Comparison of ENCODE assay signal across 8 cellular contexts in the genomic region with DNA sequence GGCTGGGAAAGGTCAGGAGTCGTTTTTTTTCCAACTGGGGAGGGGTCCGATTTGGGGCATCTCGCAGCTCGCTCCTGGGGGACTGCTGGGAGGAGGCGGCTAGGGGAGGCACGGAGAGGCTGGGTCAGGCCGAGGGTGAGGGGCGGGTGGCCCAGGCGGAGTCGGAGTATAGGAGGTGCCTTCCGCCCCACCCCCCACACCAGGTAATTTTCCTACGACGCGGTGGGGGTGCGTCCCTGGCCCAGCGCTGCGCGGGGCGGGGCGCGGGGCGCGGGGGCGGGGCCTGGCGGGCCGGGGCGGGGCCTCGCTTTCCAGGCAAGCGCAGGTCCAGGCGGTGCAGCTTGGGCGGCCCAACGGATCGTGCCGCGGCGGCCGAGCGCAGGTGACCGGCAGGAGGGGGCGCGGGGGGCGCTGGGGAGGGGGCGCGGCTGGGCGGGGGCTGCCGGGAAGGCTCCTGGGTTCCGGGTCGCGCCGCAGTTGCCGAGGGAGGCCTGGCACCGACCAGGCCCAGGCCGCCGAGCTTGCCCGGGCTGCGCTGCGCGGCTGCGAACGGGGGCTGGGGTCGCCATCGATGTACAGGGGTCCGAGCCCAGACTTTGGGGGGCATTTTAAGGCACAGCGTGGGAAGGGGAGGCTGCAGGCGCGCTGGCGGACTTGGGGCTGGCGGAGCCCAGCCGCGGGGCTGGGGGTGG. TPM values are rescaled to one million over a fixed set of nuclear protein-coding genes. Genes with fewer than 3 reads are reported as not detected.
DNase-seq lines count a peak whose midpoint lies in the region; ATAC-seq, FAIRE-seq and TF ChIP-seq lines count a peak whose summit lies in the region.

A gene with protein sequence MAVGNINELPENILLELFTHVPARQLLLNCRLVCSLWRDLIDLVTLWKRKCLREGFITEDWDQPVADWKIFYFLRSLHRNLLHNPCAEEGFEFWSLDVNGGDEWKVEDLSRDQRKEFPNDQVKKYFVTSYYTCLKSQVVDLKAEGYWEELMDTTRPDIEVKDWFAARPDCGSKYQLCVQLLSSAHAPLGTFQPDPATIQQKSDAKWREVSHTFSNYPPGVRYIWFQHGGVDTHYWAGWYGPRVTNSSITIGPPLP (plus strand): TSS at position 307 of the 692 bp plus-strand sequence. CDS start 959 bp downstream, outside the sequence.

- H3K27ac ChIP-seq in A549, result peak within 1 kb of the TSS; percentile 77 to 91
- no peak within 1 kb of the TSS for H3K27ac ChIP-seq in HUES48 (ENCODE audit: low read depth, low read length)
- H3K27ac ChIP-seq in lower lobe of right lung, result peak within 1 kb of the TSS; percentile 73

- peaks cover 16% of the 10 kb centered on the region for H3K27me3 Mint-ChIP-seq in activated CD4-positive, alpha-beta T cell treated with anti-CD3 and anti-CD28 coated beads, Interleukin-2, amount 10 ng/mL, durations not matched to agents 24 days and 14 days

- no peak for TF ChIP-seq POLR2A in A549 (IDR thresholded peaks at IDR 0.05; ENCODE audit: low read length)

- no peak for FAIRE-seq in A549 (lab: Jason Lieb, UNC)

- POLR2A ChIA-PET in A549 (lab: Yijun Ruan, JAX), result interaction anchor here (0.6 to 0.7 kb wide), 2 partner anchors 82 to 542 kb away, joined by 4 to 6 read pairs; no protein-coding TSS in a partner anchor

- H3K4me2 ChIP-seq in A549, result peak within 1 kb of the TSS; percentile 94

- no peak within 1 kb of the TSS for H3K9ac ChIP-seq in HUES48 (ENCODE audit: low read depth, low read length)

- WGBS in A549 (ENCODE audit: missing lambda C conversion rate), result 1% methylated on average over 12 of the region's 70 CpGs

- H3K36me3 ChIP-seq in HUES48 (ENCODE audit: control insufficient read depth, insufficient read depth, low read length), result peaks cover 30% of the 10 kb centered on the region
- H3K36me3 ChIP-seq in lower lobe of right lung, result peaks cover 8% of the 10 kb centered on the region

- peaks cover 21% of the 10 kb centered on the region for H3K4me1 ChIP-seq in A549
- peaks cover 29% of the 10 kb centered on the region for H3K4me1 ChIP-seq in HUES48 (ENCODE audit: control insufficient read depth, insufficient read depth, low read length)
- H3K4me1 ChIP-seq in lower lobe of right lung, result peaks cover 26% of the 10 kb centered on the region

- no peaks in the 10 kb centered on the region for H3K9me3 ChIP-seq in A549
- H3K9me3 ChIP-seq in HUES48 (ENCODE audit: control insufficient read depth, insufficient read depth, low read length), result no peaks in the 10 kb centered on the region
- H3K9me3 ChIP-seq in lower lobe of right lung, result no peaks in the 10 kb centered on the region

- DNase-seq in A549 (ENCODE audit: low read depth in 1 of 2, low spot score in 1 of 2) (no peak), dermis blood vessel endothelial cell (peak; percentile 36), lower lobe of right lung (peak; percentile 82), retina (no peak)
- peak; percentile 89 for DNase-seq in activated CD4-positive, alpha-beta T cell treated with anti-CD3 and anti-CD28 coated beads, Interleukin-2, amount 10 ng/mL, durations not matched to agents 24 days and 14 days
- DNase-seq in stimulated activated CD8-positive, alpha-beta memory T cell treated with anti-CD3 and anti-CD28 coated beads, Interleukin-12 subunit alpha, Interleukin-12 subunit beta, amount 100 ng/mL, for 1 hour (ENCODE audit: low read depth), result peak; percentile 45

- no peak for TF ChIP-seq CTCF in A549 (IDR thresholded peaks at IDR 0.05)
- TF ChIP-seq CTCF in lower lobe of right lung (IDR thresholded peaks at IDR 0.05), result no peak

- TF ChIP-seq RAD21 in A549 (conservative IDR thresholded peaks at IDR 0.05 in 1 of 2, IDR thresholded peaks at IDR 0.05 in 1 of 2), result no peak

- intact Hi-C loops in activated CD4-positive, alpha-beta T cell treated with anti-CD3 and anti-CD28 coated beads, Interleukin-2, amount 10 ng/mL, durations not matched to agents 24 days and 14 days (cut with micrococcal nuclease), result loop anchor here (2.0 kb wide), 1 partner anchor 26 kb away; a partner anchor contains a TSS
- intact Hi-C loops in lower lobe of right lung (cut with DNase I), result no loop called here

- CTCF ChIA-PET in A549 (lab: Yijun Ruan, JAX), result interaction anchor here (0.6 to 1.6 kb wide), 4 partner anchors 9 to 617 kb away, joined by 3 to 7 read pairs (median 3); a partner anchor contains a TSS

- no peak within 1 kb of the TSS for H3K27ac Mint-ChIP-seq in activated CD4-positive, alpha-beta T cell treated with anti-CD3 and anti-CD28 coated beads, Interleukin-2, amount 10 ng/mL, durations not matched to agents 24 days and 14 days

- peaks cover 4% of the 10 kb centered on the region for H3K36me3 Mint-ChIP-seq in activated CD4-positive, alpha-beta T cell treated with anti-CD3 and anti-CD28 coated beads, Interleukin-2, amount 10 ng/mL, durations not matched to agents 24 days and 14 days (ENCODE audit: low read depth)

- ATAC-seq in A549 (peak; percentile 47 to 63; a peak in 5 of 6 replicates), GM19023 (IDR thresholded peaks at IDR 0.05; ENCODE audit: unreplicated experiment) (peak; percentile 70), lower lobe of right lung (peak; percentile 80 to 84)

- no peaks in the 10 kb centered on the region for H3K9me3 Mint-ChIP-seq in activated CD4-positive, alpha-beta T cell treated with anti-CD3 and anti-CD28 coated beads, Interleukin-2, amount 10 ng/mL, durations not matched to agents 24 days and 14 days

- no peak for TF ChIP-seq EP300 in A549 (IDR thresholded peaks at IDR 0.05)

- H3K27me3 ChIP-seq in HUES48 (ENCODE audit: control insufficient read depth, insufficient read depth, low read length) (peaks cover 34% of the 10 kb centered on the region), lower lobe of right lung (ENCODE audit: low read depth) (peaks cover 6% of the 10 kb centered on the region)

- peaks cover 15% of the 10 kb centered on the region for H3K4me1 Mint-ChIP-seq in activated CD4-positive, alpha-beta T cell treated with anti-CD3 and anti-CD28 coated beads, Interleukin-2, amount 10 ng/mL, durations not matched to agents 24 days and 14 days

- H3K4me3 ChIP-seq in A549 (peak within 1 kb of the TSS; percentile 88), HUES48 (ENCODE audit: low read depth, low read length) (peak within 1 kb of the TSS; percentile 67), lower lobe of right lung (peak within 1 kb of the TSS; percentile 68)

- H3K4me3 Mint-ChIP-seq in activated CD4-positive, alpha-beta T cell treated with anti-CD3 and anti-CD28 coated beads, Interleukin-2, amount 10 ng/mL, durations not matched to agents 24 days and 14 days, result peak within 1 kb of the TSS; percentile 77

TF ChIP-seq in A549, 52 proteins besides CTCF, POLR2A, EP300 and RAD21:
- TF ChIP-seq ZNF302 (CRISPR knock-in tag; IDR thresholded peaks at IDR 0.05) (no peak), CBX8 (IDR thresholded peaks at IDR 0.05) (no peak), ZFP36 (IDR thresholded peaks at IDR 0.05; ENCODE audit: borderline replicate concordance, partially characterized antibody) (peak; percentile 77)

RNA-seq across cellular contexts. Expression of the gene that starts here (rescaled TPM):
- polyA plus RNA-seq in A549 (2011; rRNA removed), result 10.3 and 10.4 TPM in 2 replicates
- 21.9 and 29.7 TPM in 2 replicates for polyA plus RNA-seq in A549 (2012; cell fraction: cytosol; rRNA removed)
- polyA plus RNA-seq in A549 (2012; cell fraction: nucleus; rRNA removed), result 90.7 and 96.8 TPM in 2 replicates
- 21.7 to 27.3 TPM (median 26.9 TPM) in 3 replicates for polyA plus RNA-seq in A549 (2017; fragmentation: RNase III; extraction: RNeasy Plus Mini Kit Qiagen cat#74134 plus additional on column Dnase treatment)
- 8.1 and 8.8 TPM in 2 replicates for polyA minus RNA-seq in A549 (2011; rRNA and poly(A)+ RNA removed)
- 20.6 and 25.4 TPM in 2 replicates for total RNA-seq in activated CD4-positive, alpha-beta T cell treated with anti-CD3 and anti-CD28 coated beads, Interleukin-2, amount 10 ng/mL, durations not matched to agents 24 days and 14 days
- 7.3 and 15.8 TPM in 2 replicates for total RNA-seq in dermis blood vessel endothelial cell
- 18.4 TPM for total RNA-seq in lower lobe of right lung

Comparison
In these comparisons a context has a peak if more than half of its experiments do, and no peak if none do; other contexts are left out.
1. DNase-seq: peak in activated CD4-positive, alpha-beta T cell treated with anti-CD3 and anti-CD28 coated beads, Interleukin-2, amount 10 ng/mL, durations not matched to agents 24 days and 14 days (single experiment), dermis blood vessel endothelial cell (single experiment), lower lobe of right lung (single experiment) and stimulated activated CD8-positive, alpha-beta memory T cell treated with anti-CD3 and anti-CD28 coated beads, Interleukin-12 subunit alpha, Interleukin-12 subunit beta, amount 100 ng/mL, for 1 hour (single experiment); none in A549 (0 of 2) and retina (single experiment).
2. Peak in every context shown above with its lines, with median percentiles within 50 percentile points of each other: ATAC-seq and H3K4me3 ChIP-seq.